In genomic region chr5:143952809-143953208, GRCh38 we compare ENCODE assay signal across 10 cellular contexts.
"Had no signal": no experiment of that assay in that cellular context is flagged by ENCODE, and none has a peak within 500 bp of the region (broad histone marks: within the 10 kb centered on the region; RNA-seq: fewer than 3 reads in every experiment).

No MANE protein-coding gene starts in this region.

- H3K9me3 Mint-ChIP-seq: HFFc6 had no signal

- H3K4me3 Mint-ChIP-seq: GM23338, H9, HFFc6 had no signal

- FAIRE-seq: H1, H54 had no signal

- H3K9ac ChIP-seq: GM23248 had no signal

- H3K4me1 Mint-ChIP-seq: GM23338, H9 had no signal

- DNase-seq: GM23248, GOT3, H7, H9, HCEC 1CT, HFFc6 had no signal

- H3K9me3 ChIP-seq: HAP-1 had no signal

- H3K4me3 ChIP-seq: GM23248, GM23338, HAP-1 had no signal

- H3K4me1 ChIP-seq: HAP-1 had no signal

- H3K36me3 ChIP-seq: HAP-1 had no signal

- H3K4me2 ChIP-seq: GM23338 had no signal

- H3K27ac Mint-ChIP-seq: GM23338, H9, HFFc6 had no signal

- H3K27ac ChIP-seq: GM23248 had no signal

- H2AFZ ChIP-seq: GM23248, GM23338 had no signal
